Comparison of ENCODE assay signal across 11 cellular contexts in genomic region chr2:66555076-66555475, GRCh38.
A peak's percentile ranks its signal among the peaks of the same experiment; 100 is the strongest.
DNase-seq lines count a peak whose midpoint lies in the region; ATAC-seq and TF ChIP-seq lines count a peak whose summit lies in the region.
"Had no signal": no experiment of that assay in that cellular context is flagged by ENCODE, and none has a peak within 500 bp of the region (broad histone marks: within the 10 kb centered on the region; RNA-seq: fewer than 3 reads in every experiment).

No MANE protein-coding gene starts in this region.

- ATAC-seq in body of pancreas: peak; percentile 18

- no peak for TF ChIP-seq POLR2A in body of pancreas (IDR thresholded peaks at IDR 0.05)

- DNase-seq in NCI-H1417 (lab: John Stamatoyannopoulos, UW) (peak; percentile 24 to 92 (median 64)), NCI-H1417 treated with DMSO at 0.1 percent for 48 hours (lab: John Stamatoyannopoulos, UW) (no peak), body of pancreas (no peak), iris pigment epithelial cell (ENCODE audit: low read depth) (peak; percentile 46), RWPE1 (ENCODE audit: low spot score) (no peak)
- no peak for DNase-seq in activated naive CD4-positive, alpha-beta T cell (lab: John Stamatoyannopoulos, UW)
- DNase-seq in stimulated activated CD4-positive, alpha-beta T cell treated with anti-CD3 and anti-CD28 coated beads, Interleukin-4, amount 100 ng/mL, for 4 hours: no peak
- DNase-seq: activated T-cell treated with anti-CD3 and anti-CD28 coated beads, Interleukin-2, amount 50 U/mL, for 48 hours; colonic mucosa had no signal

- CTCF ChIA-PET in RWPE1 (lab: Yijun Ruan, JAX): no interaction called here

- H3K36me3 ChIP-seq in body of pancreas (replicated peaks in 1 of 2; ENCODE audit: insufficient read depth in 1 of 2, low read depth in 2 of 2) (peaks cover 0 to 4% of the 10 kb centered on the region in 2 donors), stomach smooth muscle (ENCODE audit: control insufficient read depth in 2 of 2, insufficient read depth in 2 of 2, low read length in 2 of 2) (peaks cover 3 to 4% of the 10 kb centered on the region in 2 donors)
- H3K36me3 ChIP-seq: colonic mucosa had no signal

- TF ChIP-seq CTCF in body of pancreas (IDR thresholded peaks at IDR 0.05) (no peak), RWPE1 (conservative IDR thresholded peaks at IDR 0.05; ENCODE audit: low read depth) (no peak)

- H3K27me3 ChIP-seq in body of pancreas: no peaks in the 10 kb centered on the region
- no peaks in the 10 kb centered on the region for H3K27me3 ChIP-seq in stomach smooth muscle (ENCODE audit: control insufficient read depth in 1 of 2, insufficient read depth in 2 of 2, low read length in 2 of 2)
- H3K27me3 ChIP-seq: colonic mucosa had no signal

- H3K9ac ChIP-seq in stomach smooth muscle (ENCODE audit: low read length in 2 of 2): peak overlapping the region in 1 of 2 donors; percentile 13

- intact Hi-C loops in body of pancreas (cut with DNase I): no loop called here

- H3K4me1 ChIP-seq in body of pancreas (peaks cover 47% of the 10 kb centered on the region), stomach smooth muscle (ENCODE audit: control insufficient read depth, insufficient read depth, low read length) (peaks cover 26% of the 10 kb centered on the region)
- H3K4me1 ChIP-seq: colonic mucosa had no signal

- H3K4me3 ChIP-seq in body of pancreas (no peak overlapping the region), stomach smooth muscle (ENCODE audit: low read length in 2 of 2) (peak overlapping the region; percentile 12 to 58)
- H3K4me3 ChIP-seq: colonic mucosa, GM23338 had no signal

- POLR2A ChIA-PET in RWPE1 (lab: Yijun Ruan, JAX; ENCODE audit: low non-redundant PET): no interaction called here

- H3K27ac ChIP-seq in body of pancreas: peak overlapping the region; percentile 0 to 62 (median 50)
- peak overlapping the region; percentile 58 for H3K27ac ChIP-seq in stomach smooth muscle (ENCODE audit: low read length)
- H3K27ac ChIP-seq in RWPE1: no peak overlapping the region

- H3K9me3 ChIP-seq in body of pancreas (no peaks in the 10 kb centered on the region), stomach smooth muscle (ENCODE audit: control insufficient read depth in 2 of 2, low read length in 2 of 2) (no peaks in the 10 kb centered on the region)
- H3K9me3 ChIP-seq: colonic mucosa had no signal

- WGBS in body of pancreas, 2 donors: 1 to 3% methylated on average over 4 of the region's 4 CpGs

Comparison
In these comparisons a context has a peak if more than half of its experiments do, and no peak if none do; other contexts are left out.
1. DNase-seq: peak in NCI-H1417 (3 of 3) and iris pigment epithelial cell (single experiment); none in NCI-H1417 treated with DMSO at 0.1 percent for 48 hours (single experiment), body of pancreas (0 of 4), RWPE1 (single experiment), activated naive CD4-positive, alpha-beta T cell (0 of 4) and stimulated activated CD4-positive, alpha-beta T cell treated with anti-CD3 and anti-CD28 coated beads, Interleukin-4, amount 100 ng/mL, for 4 hours (0 of 2).
2. H3K4me3 ChIP-seq: peak in stomach smooth muscle (2 of 2); none in body of pancreas (0 of 2).